Comparison of ENCODE assay signal across 28 cellular contexts in the genomic region with DNA sequence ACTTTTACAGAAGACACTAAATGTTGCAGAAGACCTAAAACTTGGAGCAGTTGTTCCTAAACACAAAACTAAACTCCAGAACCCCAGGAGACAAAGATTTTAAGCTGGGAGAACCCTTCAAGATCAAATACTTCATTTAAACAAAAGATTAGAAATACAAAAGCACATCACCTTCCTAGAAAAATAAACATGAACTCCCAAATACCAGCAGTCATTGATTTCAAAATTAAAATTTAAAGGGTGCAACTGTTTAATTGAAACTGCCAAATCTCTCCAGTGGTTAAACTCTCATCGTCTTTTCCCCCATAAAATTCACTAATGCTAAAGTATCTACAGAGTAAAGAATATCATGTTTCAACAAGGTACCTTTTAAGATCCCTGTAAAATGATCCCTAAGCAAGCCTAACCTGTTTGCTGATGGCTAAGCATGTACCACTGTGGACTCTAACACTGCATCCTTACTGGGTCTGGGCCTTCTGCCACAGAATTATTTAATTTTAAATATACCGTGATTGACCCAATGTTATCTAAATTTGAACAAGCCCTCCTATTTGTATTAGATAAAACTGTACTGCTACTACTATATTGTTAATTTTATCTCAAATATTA. TPM values are rescaled to one million over a fixed set of nuclear protein-coding genes. Genes with fewer than 3 reads are reported as not detected.
A peak's percentile ranks its signal among the peaks of the same experiment; 100 is the strongest.
DNase-seq lines count a peak whose midpoint lies in the region; ATAC-seq and TF ChIP-seq lines count a peak whose summit lies in the region.
"Had no signal": no experiment of that assay in that cellular context is flagged by ENCODE, and none has a peak within 500 bp of the region (broad histone marks: within the 10 kb centered on the region; RNA-seq: fewer than 3 reads in every experiment).

No MANE protein-coding gene starts in this region.

- POLR2A ChIA-PET in HEK293 (lab: Yijun Ruan, JAX): no interaction called here

- no peak overlapping the region for H2AFZ ChIP-seq in neural progenitor cell (replicated peaks)
- H2AFZ ChIP-seq: GM23248 had no signal

- H3K36me3 ChIP-seq in HEK293 (ENCODE audit: control insufficient read depth in 2 of 2, insufficient read depth in 1 of 2, low read length in 2 of 2): no peaks in the 10 kb centered on the region
- peaks cover under 1% of the 10 kb centered on the region for H3K36me3 ChIP-seq in neural progenitor cell
- H3K36me3 ChIP-seq: ascending aorta, lower lobe of right lung, stomach, transverse colon had no signal

- no peak for TF ChIP-seq CTCF in HEK293 (tag by site-specific recombination; IDR thresholded peaks at IDR 0.05)
- no peak for TF ChIP-seq CTCF in VCaP (conservative IDR thresholded peaks at IDR 0.05)
- TF ChIP-seq CTCF in neural progenitor cell (IDR thresholded peaks at IDR 0.05): no peak

- CTCF ChIA-PET in HEK293 (lab: Yijun Ruan, JAX): no interaction called here

- no peaks in the 10 kb centered on the region for H3K27me3 Mint-ChIP-seq in neural progenitor cell (ENCODE audit: insufficient read depth, low read depth)

- peaks cover 15% of the 10 kb centered on the region for H3F3A ChIP-seq in neural progenitor cell (ENCODE audit: low read depth)

- 0 out of 2 replicates have a peak overlapping the region, but pooled peaks have one; percentile 2 for H3K27ac ChIP-seq in HEK293 (ENCODE audit: extremely low read depth, low read depth, low read length)
- peak overlapping the region; percentile 78 for H3K27ac ChIP-seq in VCaP
- H3K27ac ChIP-seq in neural progenitor cell: peak overlapping the region; percentile 54
- H3K27ac ChIP-seq: ascending aorta, GM23248, lower lobe of right lung, stomach, transverse colon had no signal

- peak overlapping the region; percentile 30 for H3K4me2 ChIP-seq in neural progenitor cell

- no peaks in the 10 kb centered on the region for H3K9me3 ChIP-seq in HEK293 (ENCODE audit: control insufficient read depth, insufficient read depth, low read depth, low read length)
- no peaks in the 10 kb centered on the region for H3K9me3 ChIP-seq in neural progenitor cell (ENCODE audit: low read depth)
- H3K9me3 ChIP-seq: ascending aorta, lower lobe of right lung, stomach, transverse colon had no signal

- H3K4me3 Mint-ChIP-seq in neural progenitor cell: no peak overlapping the region
- H3K4me3 Mint-ChIP-seq: activated naive CD8-positive, alpha-beta T cell treated with anti-CD3 and anti-CD28 coated beads for 36 hours; CD8-positive, alpha-beta memory T cell had no signal

- peaks cover 99% of the 10 kb centered on the region for H4K20me1 ChIP-seq in neural progenitor cell (ENCODE audit: low read depth)

- H3K36me3 Mint-ChIP-seq in neural progenitor cell: peaks cover 2% of the 10 kb centered on the region
- H3K36me3 Mint-ChIP-seq: activated naive CD8-positive, alpha-beta T cell treated with anti-CD3 and anti-CD28 coated beads for 36 hours had no signal

- ATAC-seq in HG02981 (IDR thresholded peaks at IDR 0.05; ENCODE audit: unreplicated experiment): no peak
- ATAC-seq in HG02763 (IDR thresholded peaks at IDR 0.05; ENCODE audit: unreplicated experiment): no peak
- ATAC-seq: lower lobe of right lung had no signal

- H3K4me1 ChIP-seq in HEK293 (ENCODE audit: control insufficient read depth, insufficient read depth, low read length): peaks cover 12% of the 10 kb centered on the region
- H3K4me1 ChIP-seq in neural progenitor cell: peaks cover 69% of the 10 kb centered on the region
- H3K4me1 ChIP-seq: ascending aorta, lower lobe of right lung had no signal

- H3K4me3 ChIP-seq in HEK293 (ENCODE audit: low read depth, low read length) (no peak overlapping the region), neural progenitor cell (no peak overlapping the region)
- H3K4me3 ChIP-seq: ascending aorta, GM23248, lower lobe of right lung, stomach, transverse colon had no signal

- H3K4me1 Mint-ChIP-seq in neural progenitor cell: no peaks in the 10 kb centered on the region
- H3K4me1 Mint-ChIP-seq: activated naive CD8-positive, alpha-beta T cell treated with anti-CD3 and anti-CD28 coated beads for 36 hours; CD8-positive, alpha-beta memory T cell had no signal

- no peaks in the 10 kb centered on the region for H3K27me3 ChIP-seq in neural progenitor cell
- H3K27me3 ChIP-seq: ascending aorta, stomach, transverse colon had no signal

- DNase-seq in NCI-H1092 treated with DMSO at 0.1 percent for 48 hours (lab: John Stamatoyannopoulos, UW) (peak; percentile 40), NCI-H1092 (lab: John Stamatoyannopoulos, UW) (no peak), neural progenitor cell (ENCODE audit: low spot score) (no peak), mesenteric fat pad (ENCODE audit: low spot score) (no peak)
- DNase-seq: 8988T; activated CD4-positive, alpha-beta T cell treated with anti-CD3 and anti-CD28 coated beads, Interleukin-2, amount 50 U/mL, for 48 hours; activated CD8-positive, alpha-beta memory T cell treated with anti-CD3 and anti-CD28 coated beads, Interleukin-2, amount 50 U/mL, for 48 hours; activated naive CD8-positive, alpha-beta T cell treated with anti-CD3 and anti-CD28 coated beads for 36 hours; CD8-positive, alpha-beta memory T cell; central memory CD4-positive, alpha-beta T cell; dermis blood vessel endothelial cell; GM23248; Karpas-422; kidney; lower lobe of right lung; NCI-H1048; NCI-H2081; NCI-H526 treated with DMSO at 0.1 percent for 48 hours; SHP77; stimulated activated CD8-positive, alpha-beta memory T cell treated with anti-CD3 and anti-CD28 coated beads, Interleukin-4, amount 100 ng/mL, for 48 hours; stomach; T-helper 9 cell; transverse colon had no signal

- no peak overlapping the region for H3K27ac Mint-ChIP-seq in neural progenitor cell
- H3K27ac Mint-ChIP-seq: activated naive CD8-positive, alpha-beta T cell treated with anti-CD3 and anti-CD28 coated beads for 36 hours had no signal

- no peak overlapping the region for H3K9ac ChIP-seq in neural progenitor cell
- H3K9ac ChIP-seq: GM23248 had no signal

- peaks cover 4% of the 10 kb centered on the region for H3K9me3 Mint-ChIP-seq in neural progenitor cell
- H3K9me3 Mint-ChIP-seq: activated naive CD8-positive, alpha-beta T cell treated with anti-CD3 and anti-CD28 coated beads for 36 hours; CD8-positive, alpha-beta memory T cell had no signal

- H3K79me2 ChIP-seq in neural progenitor cell (ENCODE audit: low read depth): peaks cover 100% of the 10 kb centered on the region

TF ChIP-seq in HEK293, 187 proteins besides CTCF, POLR2A, EP300 and RAD21 (continues in another document):
- TF ChIP-seq ZNF677 (tag by site-specific recombination; IDR thresholded peaks at IDR 0.05): no peak
- no peak for TF ChIP-seq ZNF843 (tag by site-specific recombination; IDR thresholded peaks at IDR 0.05)
- TF ChIP-seq ZNF350 (tag by site-specific recombination; IDR thresholded peaks at IDR 0.05): no peak
- no peak for TF ChIP-seq MYNN (tag by site-specific recombination; IDR thresholded peaks at IDR 0.05; ENCODE audit: borderline replicate concordance)
- TF ChIP-seq ZNF146 (tag by site-specific recombination; IDR thresholded peaks at IDR 0.05): no peak
- TF ChIP-seq ZSCAN16 (tag by site-specific recombination; IDR thresholded peaks at IDR 0.05): no peak
- TF ChIP-seq ZIC2 (tag by site-specific recombination; IDR thresholded peaks at IDR 0.05): no peak
- TF ChIP-seq GLI2 (tag by site-specific recombination; IDR thresholded peaks at IDR 0.05; ENCODE audit: borderline replicate concordance, low read depth): no peak
- no peak for TF ChIP-seq ZBTB7A (tag by site-specific recombination; IDR thresholded peaks at IDR 0.05; ENCODE audit: low read depth)
- TF ChIP-seq OSR2 (tag by site-specific recombination; IDR thresholded peaks at IDR 0.05): 0 out of 2 replicates have a peak, but pooled peaks have one; percentile 41
- no peak for TF ChIP-seq ZNF530 (tag by site-specific recombination; IDR thresholded peaks at IDR 0.05; ENCODE audit: low read depth)
- no peak for TF ChIP-seq HOXC10 (CRISPR knock-in tag; IDR thresholded peaks at IDR 0.05)
- TF ChIP-seq ZNF600 (tag by site-specific recombination; IDR thresholded peaks at IDR 0.05): no peak
- no peak for TF ChIP-seq KLF16 (tag by site-specific recombination; IDR thresholded peaks at IDR 0.05)
- TF ChIP-seq IKZF3 (tag by site-specific recombination; IDR thresholded peaks at IDR 0.05): no peak
- TF ChIP-seq ZNF239 (tag by site-specific recombination; IDR thresholded peaks at IDR 0.05): no peak
- TF ChIP-seq, protein P1, sequence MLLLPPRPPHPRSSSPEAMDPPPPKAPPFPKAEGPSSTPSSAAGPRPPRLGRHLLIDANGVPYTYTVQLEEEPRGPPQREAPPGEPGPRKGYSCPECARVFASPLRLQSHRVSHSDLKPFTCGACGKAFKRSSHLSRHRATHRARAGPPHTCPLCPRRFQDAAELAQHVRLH (tag by site-specific recombination; IDR thresholded peaks at IDR 0.05): no peak
- TF ChIP-seq, protein P2, sequence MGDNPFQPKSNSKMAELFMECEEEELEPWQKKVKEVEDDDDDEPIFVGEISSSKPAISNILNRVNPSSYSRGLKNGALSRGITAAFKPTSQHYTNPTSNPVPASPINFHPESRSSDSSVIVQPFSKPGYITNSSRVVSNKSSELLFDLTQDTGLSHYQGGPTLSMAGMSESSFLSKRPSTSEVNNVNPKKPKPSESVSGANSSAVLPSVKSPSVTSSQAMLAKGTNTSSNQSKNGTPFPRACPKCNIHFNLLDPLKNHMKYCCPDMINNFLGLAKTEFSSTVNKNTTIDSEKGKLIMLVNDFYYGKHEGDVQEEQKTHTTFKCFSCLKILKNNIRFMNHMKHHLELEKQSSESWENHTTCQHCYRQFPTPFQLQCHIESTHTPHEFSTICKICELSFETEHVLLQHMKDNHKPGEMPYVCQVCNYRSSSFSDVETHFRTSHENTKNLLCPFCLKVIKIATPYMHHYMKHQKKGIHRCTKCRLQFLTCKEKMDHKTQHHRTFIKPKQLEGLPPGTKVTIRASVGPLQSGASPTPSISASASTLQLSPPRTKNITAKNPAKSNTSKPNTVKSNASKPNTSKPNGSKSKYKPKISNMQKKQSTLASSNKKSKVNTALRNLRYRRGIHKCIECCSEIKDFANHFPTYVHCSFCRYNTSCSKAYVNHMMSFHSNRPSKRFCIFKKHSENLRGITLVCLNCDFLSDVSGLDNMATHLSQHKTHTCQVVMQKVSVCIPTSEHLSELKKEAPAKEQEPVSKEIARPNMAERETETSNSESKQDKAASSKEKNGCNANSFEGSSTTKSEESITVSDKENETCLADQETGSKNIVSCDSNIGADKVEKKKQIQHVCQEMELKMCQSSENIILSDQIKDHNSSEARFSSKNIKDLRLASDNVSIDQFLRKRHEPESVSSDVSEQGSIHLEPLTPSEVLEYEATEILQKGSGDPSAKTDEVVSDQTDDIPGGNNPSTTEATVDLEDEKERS (tag by site-specific recombination; IDR thresholded peaks at IDR 0.05): no peak
- TF ChIP-seq SP2 (tag by site-specific recombination; IDR thresholded peaks at IDR 0.05): no peak
- TF ChIP-seq ZNF23 (tag by site-specific recombination; IDR thresholded peaks at IDR 0.05; ENCODE audit: borderline replicate concordance): no peak

RNA-seq across cellular contexts. Expression of a gene that starts 53.7 kb away (rescaled TPM):
- total RNA-seq in neural progenitor cell (ENCODE audit: low replicate concordance) (15.6 and 30.6 TPM in 2 replicates), mesenteric fat pad (6.2 TPM)

RNA-seq across cellular contexts. Expression of a gene that starts 55.9 kb away (rescaled TPM):
- 219 and 274 TPM in 2 replicates for total RNA-seq in neural progenitor cell (ENCODE audit: low replicate concordance)
- total RNA-seq in mesenteric fat pad: 50.6 TPM

Comparison
In these comparisons a context has a peak if more than half of its experiments do, and no peak if none do; other contexts are left out.
1. H3K27ac ChIP-seq: peak in every context shown above with its lines; median percentile 78 in VCaP; 54 in neural progenitor cell; 2 in HEK293.